Comparison of ENCODE assay signal across 9 cellular contexts in genomic region chr6:124964084-124964763, GRCh38. TPM values are rescaled to one million over a fixed set of nuclear protein-coding genes. Genes with fewer than 3 reads are reported as not detected.
DNase-seq lines count a peak whose midpoint lies in the region; ATAC-seq and TF ChIP-seq lines count a peak whose summit lies in the region.
"Had no signal": no experiment of that assay in that cellular context is flagged by ENCODE, and none has a peak within 500 bp of the region (broad histone marks: within the 10 kb centered on the region; RNA-seq: fewer than 3 reads in every experiment).

No MANE protein-coding gene starts in this region.

- H3K9me3 ChIP-seq in mesenchymal stem cell (ENCODE audit: control insufficient read depth, low read length), result no peaks in the 10 kb centered on the region
- H3K9me3 ChIP-seq in transverse colon, result no peaks in the 10 kb centered on the region

- H3K4ac ChIP-seq in mesenchymal stem cell (ENCODE audit: low read depth in 1 of 2, low read length in 2 of 2), result no peak overlapping the region

- H3K36me3 ChIP-seq in mesenchymal stem cell (ENCODE audit: control insufficient read depth in 1 of 2, insufficient read depth in 2 of 2, low read depth in 1 of 2, low read length in 2 of 2), result peaks cover 3 to 4% of the 10 kb centered on the region in 2 experiments
- no peaks in the 10 kb centered on the region for H3K36me3 ChIP-seq in transverse colon

- H3K14ac ChIP-seq in mesenchymal stem cell (ENCODE audit: low read length in 2 of 2), result no peak overlapping the region

- no peak overlapping the region for H3K23ac ChIP-seq in mesenchymal stem cell (ENCODE audit: low read length in 2 of 2)

- peak overlapping the region in 1 of 2 experiments; percentile 92 for H3K4me3 ChIP-seq in mesenchymal stem cell (ENCODE audit: insufficient read depth in 1 of 2, low read depth in 1 of 2, low read length in 2 of 2)
- H3K4me3 ChIP-seq in transverse colon, result peak overlapping the region in 3 of 4 donors; percentile 87 to 96 (median 90)

- ATAC-seq in HG02763 (IDR thresholded peaks at IDR 0.05; ENCODE audit: unreplicated experiment), result no peak

- peak overlapping the region; percentile 90 for H3K9ac ChIP-seq in mesenchymal stem cell (ENCODE audit: low read length)

- no peak overlapping the region for H4K91ac ChIP-seq in mesenchymal stem cell (ENCODE audit: low read length)

- peaks cover 1% of the 10 kb centered on the region for H3K36me3 Mint-ChIP-seq in T-helper 1 cell treated with Interleukin-12 subunit alpha and Interleukin-12 subunit beta and Interleukin-4 antibody, amounts not matched to agents 30 μg/mL and 1 μg/mL, for 36 hours (ENCODE audit: low read depth)
- no peaks in the 10 kb centered on the region for H3K36me3 Mint-ChIP-seq in T-helper 2 cell treated with Interferon-gamma antibody and Interleukin-4, amounts not matched to agents 5 μg/mL and 100 μg/mL, for 36 hours (ENCODE audit: low read depth)
- H3K36me3 Mint-ChIP-seq: CD4-positive, CD25-positive, alpha-beta regulatory T cell had no signal

- H3K27me3 ChIP-seq in mesenchymal stem cell (ENCODE audit: control insufficient read depth in 1 of 2, insufficient read depth in 1 of 2, low read length in 2 of 2) (no peaks in the 10 kb centered on the region), transverse colon (no peaks in the 10 kb centered on the region)

- H3K4me3 Mint-ChIP-seq in T-helper 1 cell treated with Interleukin-12 subunit alpha and Interleukin-12 subunit beta and Interleukin-4 antibody, amounts not matched to agents 30 μg/mL and 1 μg/mL, for 36 hours, result peak overlapping the region; percentile 78
- H3K4me3 Mint-ChIP-seq in T-helper 2 cell treated with Interferon-gamma antibody and Interleukin-4, amounts not matched to agents 5 μg/mL and 100 μg/mL, for 36 hours, result no peak overlapping the region

- peaks cover 5% of the 10 kb centered on the region for H3K79me1 ChIP-seq in mesenchymal stem cell (replicated peaks; ENCODE audit: low read length, poor library complexity, severe bottlenecking)

- H3K4me1 ChIP-seq in mesenchymal stem cell (ENCODE audit: control insufficient read depth, insufficient read depth, low read depth, low read length) (peaks cover 4% of the 10 kb centered on the region), transverse colon (peaks cover 0 to 49% (median 15%) of the 10 kb centered on the region in 4 donors)

- H2AFZ ChIP-seq in mesenchymal stem cell (ENCODE audit: low read depth, low read length), result no peak overlapping the region

- H3K18ac ChIP-seq in mesenchymal stem cell (ENCODE audit: low read depth in 1 of 2, low read length in 2 of 2), result peak overlapping the region; percentile 11 to 44

- H2BK15ac ChIP-seq in mesenchymal stem cell (ENCODE audit: low read depth, poor library complexity, severe bottlenecking), result no peak overlapping the region

- intact Hi-C loops in transverse colon (cut with DNase I; ENCODE audit: low total_unique reads), result loop anchor here (5.0 kb wide), 1 partner anchor 133 kb away; no protein-coding TSS in a partner anchor

- 13% methylated on average over 6 of the region's 6 CpGs for WGBS in mesenchymal stem cell
- WGBS in transverse colon (ENCODE audit: low coverage in 1 of 2), 2 donors, result 15 to 18% methylated on average over 6 of the region's 6 CpGs

- no peak overlapping the region for H2BK12ac ChIP-seq in mesenchymal stem cell (ENCODE audit: low read length in 2 of 2)

- no peak for TF ChIP-seq POLR2A in transverse colon (IDR thresholded peaks at IDR 0.05)

- peak overlapping the region; percentile 27 for H2BK120ac ChIP-seq in mesenchymal stem cell (ENCODE audit: low read depth, low read length)

- H3K27ac ChIP-seq in mesenchymal stem cell (ENCODE audit: low read length, poor library complexity, severe bottlenecking) (peak overlapping the region; percentile 69), transverse colon (peak overlapping the region; percentile 92 to 96 (median 94))

- no peaks in the 10 kb centered on the region for H3K9me3 Mint-ChIP-seq in T-helper 1 cell treated with Interleukin-12 subunit alpha and Interleukin-12 subunit beta and Interleukin-4 antibody, amounts not matched to agents 30 μg/mL and 1 μg/mL, for 36 hours
- no peaks in the 10 kb centered on the region for H3K9me3 Mint-ChIP-seq in T-helper 2 cell treated with Interferon-gamma antibody and Interleukin-4, amounts not matched to agents 5 μg/mL and 100 μg/mL, for 36 hours

- no peak overlapping the region for H3K27ac Mint-ChIP-seq in T-helper 1 cell treated with Interleukin-12 subunit alpha and Interleukin-12 subunit beta and Interleukin-4 antibody, amounts not matched to agents 30 μg/mL and 1 μg/mL, for 36 hours
- no peak overlapping the region for H3K27ac Mint-ChIP-seq in T-helper 2 cell treated with Interferon-gamma antibody and Interleukin-4, amounts not matched to agents 5 μg/mL and 100 μg/mL, for 36 hours
- H3K27ac Mint-ChIP-seq: CD4-positive, CD25-positive, alpha-beta regulatory T cell had no signal

- peaks cover 15% of the 10 kb centered on the region for H3K4me1 Mint-ChIP-seq in T-helper 1 cell treated with Interleukin-12 subunit alpha and Interleukin-12 subunit beta and Interleukin-4 antibody, amounts not matched to agents 30 μg/mL and 1 μg/mL, for 36 hours (ENCODE audit: low read depth)
- peaks cover 10% of the 10 kb centered on the region for H3K4me1 Mint-ChIP-seq in T-helper 2 cell treated with Interferon-gamma antibody and Interleukin-4, amounts not matched to agents 5 μg/mL and 100 μg/mL, for 36 hours (ENCODE audit: low read depth)

- no peak for TF ChIP-seq CTCF in transverse colon (IDR thresholded peaks at IDR 0.05)

- H2AK5ac ChIP-seq in mesenchymal stem cell (ENCODE audit: low read length, severe bottlenecking), result no peak overlapping the region

- H2BK5ac ChIP-seq in mesenchymal stem cell (ENCODE audit: low read depth, low read length, poor library complexity, severe bottlenecking), result peak overlapping the region; percentile 69

- no peak for TF ChIP-seq EP300 in transverse colon (IDR thresholded peaks at IDR 0.05; ENCODE audit: low read depth)

- no peak overlapping the region for H4K8ac ChIP-seq in mesenchymal stem cell (ENCODE audit: low read length)

- in situ Hi-C loops in transverse colon (cut with MboI; ENCODE audit: low pct_ligation_motif_present in 1 of 4, low pct_unique_long_range_greater_than_20kb in 1 of 4, low sequenced_read_pairs in 3 of 4), result no loop called here

- H3K4me2 ChIP-seq in mesenchymal stem cell (ENCODE audit: low read length, poor library complexity, severe bottlenecking), result peak overlapping the region; percentile 58

- no peak for DNase-seq in T-helper 1 cell
- peak; percentile 43 for DNase-seq in dermis blood vessel endothelial cell
- DNase-seq in mesenchymal stem cell, result peak; percentile 74
- peak; percentile 51 for DNase-seq in transverse colon
- no peak for DNase-seq in T-helper 2 cell treated with Interferon-gamma antibody and Interleukin-4, amounts not matched to agents 5 μg/mL and 100 μg/mL, for 36 hours (ENCODE audit: low spot score)
- DNase-seq in SKM-1 treated with dmso at 0.1 percent for 144 hours (lab: John Stamatoyannopoulos, UW; ENCODE audit: unreplicated experiment), result no peak
- DNase-seq: CD4-positive, CD25-positive, alpha-beta regulatory T cell had no signal

- H3K27me3 Mint-ChIP-seq in T-helper 1 cell treated with Interleukin-12 subunit alpha and Interleukin-12 subunit beta and Interleukin-4 antibody, amounts not matched to agents 30 μg/mL and 1 μg/mL, for 36 hours (ENCODE audit: low read depth), result peaks cover 64% of the 10 kb centered on the region
- peaks cover 52% of the 10 kb centered on the region for H3K27me3 Mint-ChIP-seq in T-helper 2 cell treated with Interferon-gamma antibody and Interleukin-4, amounts not matched to agents 5 μg/mL and 100 μg/mL, for 36 hours (ENCODE audit: low read depth)

RNA-seq across cellular contexts. Expression of gene RNF217, which starts 2.0 kb away (rescaled TPM):
- total RNA-seq in dermis blood vessel endothelial cell, result 17.5 and 41.7 TPM in 2 replicates
- 12.7 TPM for polyA plus RNA-seq in mesenchymal stem cell (2013, experiment 1 of 2)
- polyA plus RNA-seq in mesenchymal stem cell (2013, experiment 2 of 2), result 12.3 TPM
- total RNA-seq in transverse colon, result 10 to 100 TPM in 3 of 4 donors, 1 to 10 TPM in 1; 6.0 to 24.3 (median 16.0) TPM
- polyA plus RNA-seq: CD4-positive, CD25-positive, alpha-beta regulatory T cell had no signal

Comparison
In these comparisons a context has a peak if more than half of its experiments do, and no peak if none do; other contexts are left out.
1. DNase-seq: peak in dermis blood vessel endothelial cell (single experiment), mesenchymal stem cell (single experiment) and transverse colon (single experiment); none in T-helper 1 cell (0 of 5), T-helper 2 cell treated with Interferon-gamma antibody and Interleukin-4, amounts not matched to agents 5 μg/mL and 100 μg/mL, for 36 hours (single experiment) and SKM-1 treated with dmso at 0.1 percent for 144 hours (single experiment).